ENCODE assay signal across 19 cellular contexts in genomic region chr5:24065786-24066185, GRCh38.
"Had no signal": no experiment of that assay in that cellular context is flagged by ENCODE, and none has a peak within 500 bp of the region (broad histone marks: within the 10 kb centered on the region; RNA-seq: fewer than 3 reads in every experiment).

No MANE protein-coding gene starts in this region.

- H3K4me1 ChIP-seq: esophagus muscularis mucosa, gastroesophageal sphincter, heart right ventricle, lower lobe of right lung, spleen, vagina had no signal

- H3K27me3 Mint-ChIP-seq: activated naive CD4-positive, alpha-beta T cell treated with anti-CD3 and anti-CD28 coated beads, Interleukin-2, amount 50 U/mL, for 24 hours; brain; central memory CD8-positive, alpha-beta T cell; naive thymus-derived CD8-positive, alpha-beta T cell; type B pancreatic cell had no signal

- H3K27ac ChIP-seq: esophagus muscularis mucosa, gastroesophageal sphincter, heart right ventricle, lower lobe of right lung, spleen, thoracic aorta, vagina had no signal

- H3K27me3 ChIP-seq: esophagus muscularis mucosa, gastroesophageal sphincter, heart right ventricle, spleen, vagina had no signal

- H3K36me3 ChIP-seq: esophagus muscularis mucosa, gastroesophageal sphincter, heart right ventricle, lower lobe of right lung, spleen, thoracic aorta, vagina had no signal

- H3K4me1 Mint-ChIP-seq: activated naive CD4-positive, alpha-beta T cell treated with anti-CD3 and anti-CD28 coated beads, Interleukin-2, amount 50 U/mL, for 24 hours; brain; central memory CD8-positive, alpha-beta T cell; naive thymus-derived CD8-positive, alpha-beta T cell had no signal

- H3K27ac Mint-ChIP-seq: activated naive CD4-positive, alpha-beta T cell treated with anti-CD3 and anti-CD28 coated beads, Interleukin-2, amount 50 U/mL, for 24 hours; brain; naive thymus-derived CD8-positive, alpha-beta T cell; type B pancreatic cell had no signal

- H3K9me3 Mint-ChIP-seq: brain, type B pancreatic cell had no signal

- DNase-seq: activated gamma-delta T cell treated with Interleukin-2 at 50 U/mL for 16 hours; activated T-cell treated with anti-CD3 and anti-CD28 coated beads, Interleukin-2, amount 50 U/mL, for 1 hour; anterior cingulate cortex; effector memory CD4-positive, alpha-beta T cell; heart right ventricle; islet precursor cell; lower lobe of right lung; naive thymus-derived CD8-positive, alpha-beta T cell; spleen; stimulated activated CD4-positive, alpha-beta T cell treated with anti-CD3 and anti-CD28 coated beads, Interleukin-4, amount 100 ng/mL, for 1 hour; stimulated activated naive CD4-positive, alpha-beta T cell had no signal

- ATAC-seq: gastroesophageal sphincter; heart right ventricle; lower lobe of right lung; naive thymus-derived CD8-positive, alpha-beta T cell had no signal

- H3K9me3 ChIP-seq: esophagus muscularis mucosa, gastroesophageal sphincter, lower lobe of right lung, thoracic aorta, vagina had no signal

- H3K36me3 Mint-ChIP-seq: activated naive CD4-positive, alpha-beta T cell treated with anti-CD3 and anti-CD28 coated beads, Interleukin-2, amount 50 U/mL, for 24 hours; brain; naive thymus-derived CD8-positive, alpha-beta T cell; type B pancreatic cell had no signal

- H3K4me3 ChIP-seq: esophagus muscularis mucosa, gastroesophageal sphincter, heart right ventricle, lower lobe of right lung, spleen, thoracic aorta, vagina had no signal

- H3K4me3 Mint-ChIP-seq: activated naive CD4-positive, alpha-beta T cell treated with anti-CD3 and anti-CD28 coated beads, Interleukin-2, amount 50 U/mL, for 24 hours; brain; central memory CD8-positive, alpha-beta T cell; naive thymus-derived CD8-positive, alpha-beta T cell; type B pancreatic cell had no signal
